Comparison of ENCODE assay signal across 1 cellular context in the genomic region with DNA sequence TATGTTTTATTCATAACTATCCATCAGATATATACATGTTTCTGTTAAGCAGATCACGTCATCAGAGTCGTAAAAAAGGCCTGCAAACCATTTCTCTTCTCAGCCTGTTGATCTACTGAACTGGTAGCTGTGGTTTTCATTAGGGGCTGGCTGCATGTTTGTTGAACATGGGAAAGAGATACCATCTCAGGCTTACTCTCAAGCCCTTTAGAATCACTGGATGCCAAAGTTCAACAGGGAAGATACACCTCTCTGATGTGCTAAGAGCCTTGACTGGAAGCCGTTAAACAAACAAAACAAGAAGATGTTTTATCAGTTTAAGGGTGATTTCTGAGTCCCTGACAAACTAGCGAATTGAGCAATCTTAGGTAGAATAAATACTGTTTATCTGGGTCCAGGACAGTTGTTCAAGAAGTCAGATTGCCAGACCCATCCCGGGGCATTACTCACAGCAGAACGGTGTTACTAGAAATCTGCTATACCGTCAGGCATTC.
A peak's percentile ranks its signal among the peaks of the same experiment; 100 is the strongest.
TF ChIP-seq lines count a peak whose summit lies in the region.

No MANE protein-coding gene starts in this region.

TF ChIP-seq in HepG2, 621 proteins besides CTCF, POLR2A, EP300 and RAD21 (continued from another document and continues in another):
- TF ChIP-seq, protein P1, sequence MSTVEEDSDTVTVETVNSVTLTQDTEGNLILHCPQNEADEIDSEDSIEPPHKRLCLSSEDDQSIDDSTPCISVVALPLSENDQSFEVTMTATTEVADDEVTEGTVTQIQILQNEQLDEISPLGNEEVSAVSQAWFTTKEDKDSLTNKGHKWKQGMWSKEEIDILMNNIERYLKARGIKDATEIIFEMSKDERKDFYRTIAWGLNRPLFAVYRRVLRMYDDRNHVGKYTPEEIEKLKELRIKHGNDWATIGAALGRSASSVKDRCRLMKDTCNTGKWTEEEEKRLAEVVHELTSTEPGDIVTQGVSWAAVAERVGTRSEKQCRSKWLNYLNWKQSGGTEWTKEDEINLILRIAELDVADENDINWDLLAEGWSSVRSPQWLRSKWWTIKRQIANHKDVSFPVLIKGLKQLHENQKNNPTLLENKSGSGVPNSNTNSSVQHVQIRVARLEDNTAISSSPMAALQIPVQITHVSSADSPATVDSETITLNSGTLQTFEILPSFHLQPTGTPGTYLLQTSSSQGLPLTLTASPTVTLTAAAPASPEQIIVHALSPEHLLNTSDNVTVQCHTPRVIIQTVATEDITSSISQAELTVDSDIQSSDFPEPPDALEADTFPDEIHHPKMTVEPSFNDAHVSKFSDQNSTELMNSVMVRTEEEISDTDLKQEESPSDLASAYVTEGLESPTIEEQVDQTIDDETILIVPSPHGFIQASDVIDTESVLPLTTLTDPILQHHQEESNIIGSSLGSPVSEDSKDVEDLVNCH (CRISPR knock-in tag; IDR thresholded peaks at IDR 0.05), result no peak
- TF ChIP-seq, protein P2, sequence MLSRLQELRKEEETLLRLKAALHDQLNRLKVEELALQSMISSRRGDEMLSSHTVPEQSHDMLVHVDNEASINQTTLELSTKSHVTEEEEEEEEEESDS (CRISPR knock-in tag; IDR thresholded peaks at IDR 0.05; ENCODE audit: borderline replicate concordance), result no peak
- no peak for TF ChIP-seq MED13 (CRISPR knock-in tag; IDR thresholded peaks at IDR 0.05)
- peak; percentile 94 for TF ChIP-seq ZNF703 (CRISPR knock-in tag; IDR thresholded peaks at IDR 0.05; ENCODE audit: borderline replicate concordance)
- TF ChIP-seq RELA (CRISPR knock-in tag; IDR thresholded peaks at IDR 0.05), result no peak
- 0 out of 2 replicates have a peak, but pooled peaks have one; percentile 34 for TF ChIP-seq JUNB (CRISPR knock-in tag; IDR thresholded peaks at IDR 0.05; ENCODE audit: borderline replicate concordance)
- TF ChIP-seq ZMYM4 (CRISPR knock-in tag; IDR thresholded peaks at IDR 0.05), result peak; percentile 64
- peak; percentile 97 for TF ChIP-seq BCL6 (CRISPR knock-in tag; IDR thresholded peaks at IDR 0.05)
- peak; percentile 38; the same call in 1 of the 2 replicates for TF ChIP-seq HOXA3 (CRISPR knock-in tag; IDR thresholded peaks at IDR 0.05)
- peak; percentile 98 for TF ChIP-seq HHEX (CRISPR knock-in tag; IDR thresholded peaks at IDR 0.05)
- TF ChIP-seq, protein P3, sequence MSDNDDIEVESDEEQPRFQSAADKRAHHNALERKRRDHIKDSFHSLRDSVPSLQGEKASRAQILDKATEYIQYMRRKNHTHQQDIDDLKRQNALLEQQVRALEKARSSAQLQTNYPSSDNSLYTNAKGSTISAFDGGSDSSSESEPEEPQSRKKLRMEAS (IDR thresholded peaks at IDR 0.05), result no peak
- TF ChIP-seq, protein P4, sequence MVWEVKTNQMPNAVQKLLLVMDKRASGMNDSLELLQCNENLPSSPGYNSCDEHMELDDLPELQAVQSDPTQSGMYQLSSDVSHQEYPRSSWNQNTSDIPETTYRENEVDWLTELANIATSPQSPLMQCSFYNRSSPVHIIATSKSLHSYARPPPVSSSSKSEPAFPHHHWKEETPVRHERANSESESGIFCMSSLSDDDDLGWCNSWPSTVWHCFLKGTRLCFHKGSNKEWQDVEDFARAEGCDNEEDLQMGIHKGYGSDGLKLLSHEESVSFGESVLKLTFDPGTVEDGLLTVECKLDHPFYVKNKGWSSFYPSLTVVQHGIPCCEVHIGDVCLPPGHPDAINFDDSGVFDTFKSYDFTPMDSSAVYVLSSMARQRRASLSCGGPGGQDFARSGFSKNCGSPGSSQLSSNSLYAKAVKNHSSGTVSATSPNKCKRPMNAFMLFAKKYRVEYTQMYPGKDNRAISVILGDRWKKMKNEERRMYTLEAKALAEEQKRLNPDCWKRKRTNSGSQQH (CRISPR knock-in tag; IDR thresholded peaks at IDR 0.05; ENCODE audit: low read depth), result no peak
- no peak for TF ChIP-seq TBL1XR1 (IDR thresholded peaks at IDR 0.05; ENCODE audit: borderline replicate concordance, low read length, partially characterized antibody)
- TF ChIP-seq MBNL3 (CRISPR knock-in tag; conservative IDR thresholded peaks at IDR 0.05), result no peak
- TF ChIP-seq ZNF136 (CRISPR knock-in tag; IDR thresholded peaks at IDR 0.05; ENCODE audit: low read depth), result no peak
- no peak for TF ChIP-seq ZNF83 (CRISPR knock-in tag; IDR thresholded peaks at IDR 0.05; ENCODE audit: borderline replicate concordance)
- peak; percentile 85 for TF ChIP-seq HNF4G (IDR thresholded peaks at IDR 0.05; ENCODE audit: borderline replicate concordance, low read depth, low read length)
- peak; percentile 78 for TF ChIP-seq HNF4G (CRISPR knock-in tag; IDR thresholded peaks at IDR 0.05; ENCODE audit: borderline replicate concordance, low read depth)
- TF ChIP-seq NKX3-1 (CRISPR knock-in tag; IDR thresholded peaks at IDR 0.05), result peak; percentile 76; the same call in 1 of the 2 replicates
- TF ChIP-seq NPAS2 (CRISPR knock-in tag; IDR thresholded peaks at IDR 0.05; ENCODE audit: borderline replicate concordance), result no peak
- peak; percentile 68 for TF ChIP-seq SIX1 (CRISPR knock-in tag; IDR thresholded peaks at IDR 0.05; ENCODE audit: borderline replicate concordance)
- no peak for TF ChIP-seq ZNF160 (CRISPR knock-in tag; IDR thresholded peaks at IDR 0.05)
- peak; percentile 96 for TF ChIP-seq ISL2 (CRISPR knock-in tag; IDR thresholded peaks at IDR 0.05)
- no peak for TF ChIP-seq SNAI1 (CRISPR knock-in tag; IDR thresholded peaks at IDR 0.05; ENCODE audit: borderline replicate concordance)
- no peak for TF ChIP-seq IKZF4 (CRISPR knock-in tag; IDR thresholded peaks at IDR 0.05; ENCODE audit: borderline replicate concordance, low read depth, not compliant biosample characterization)
- TF ChIP-seq, protein P5, sequence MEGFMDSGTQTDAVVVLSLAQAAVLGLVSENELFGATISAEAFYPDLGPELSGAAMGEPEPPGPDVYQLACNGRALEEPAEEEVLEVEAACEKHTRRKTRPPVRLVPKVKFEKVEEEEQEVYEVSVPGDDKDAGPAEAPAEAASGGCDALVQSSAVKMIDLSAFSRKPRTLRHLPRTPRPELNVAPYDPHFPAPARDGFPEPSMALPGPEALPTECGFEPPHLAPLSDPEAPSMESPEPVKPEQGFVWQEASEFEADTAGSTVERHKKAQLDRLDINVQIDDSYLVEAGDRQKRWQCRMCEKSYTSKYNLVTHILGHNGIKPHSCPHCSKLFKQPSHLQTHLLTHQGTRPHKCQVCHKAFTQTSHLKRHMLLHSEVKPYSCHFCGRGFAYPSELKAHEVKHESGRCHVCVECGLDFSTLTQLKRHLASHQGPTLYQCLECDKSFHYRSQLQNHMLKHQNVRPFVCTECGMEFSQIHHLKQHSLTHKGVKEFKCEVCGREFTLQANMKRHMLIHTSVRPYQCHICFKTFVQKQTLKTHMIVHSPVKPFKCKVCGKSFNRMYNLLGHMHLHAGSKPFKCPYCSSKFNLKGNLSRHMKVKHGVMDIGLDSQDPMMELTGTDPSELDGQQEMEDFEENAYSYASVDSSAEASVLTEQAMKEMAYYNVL (CRISPR knock-in tag; IDR thresholded peaks at IDR 0.05; ENCODE audit: borderline replicate concordance), result peak; percentile 72; the same call in 1 of the 2 replicates
- TF ChIP-seq TBX3 (IDR thresholded peaks at IDR 0.05; ENCODE audit: borderline replicate concordance), result peak; percentile 69; the same call in 1 of the 2 replicates
- no peak; the same call in 1 of the 2 replicates for TF ChIP-seq ZBTB21 (CRISPR knock-in tag; IDR thresholded peaks at IDR 0.05)
- TF ChIP-seq FOXK2 (IDR thresholded peaks at IDR 0.05), result no peak
- no peak for TF ChIP-seq SOX6 (IDR thresholded peaks at IDR 0.05)
- TF ChIP-seq SOX6 (CRISPR knock-in tag; IDR thresholded peaks at IDR 0.05), result peak; percentile 95
- no peak for TF ChIP-seq ZNF224 (CRISPR knock-in tag; IDR thresholded peaks at IDR 0.05)
- no peak for TF ChIP-seq NR1H2 (CRISPR knock-in tag; IDR thresholded peaks at IDR 0.05; ENCODE audit: borderline replicate concordance, low read depth)
- TF ChIP-seq, protein P6, sequence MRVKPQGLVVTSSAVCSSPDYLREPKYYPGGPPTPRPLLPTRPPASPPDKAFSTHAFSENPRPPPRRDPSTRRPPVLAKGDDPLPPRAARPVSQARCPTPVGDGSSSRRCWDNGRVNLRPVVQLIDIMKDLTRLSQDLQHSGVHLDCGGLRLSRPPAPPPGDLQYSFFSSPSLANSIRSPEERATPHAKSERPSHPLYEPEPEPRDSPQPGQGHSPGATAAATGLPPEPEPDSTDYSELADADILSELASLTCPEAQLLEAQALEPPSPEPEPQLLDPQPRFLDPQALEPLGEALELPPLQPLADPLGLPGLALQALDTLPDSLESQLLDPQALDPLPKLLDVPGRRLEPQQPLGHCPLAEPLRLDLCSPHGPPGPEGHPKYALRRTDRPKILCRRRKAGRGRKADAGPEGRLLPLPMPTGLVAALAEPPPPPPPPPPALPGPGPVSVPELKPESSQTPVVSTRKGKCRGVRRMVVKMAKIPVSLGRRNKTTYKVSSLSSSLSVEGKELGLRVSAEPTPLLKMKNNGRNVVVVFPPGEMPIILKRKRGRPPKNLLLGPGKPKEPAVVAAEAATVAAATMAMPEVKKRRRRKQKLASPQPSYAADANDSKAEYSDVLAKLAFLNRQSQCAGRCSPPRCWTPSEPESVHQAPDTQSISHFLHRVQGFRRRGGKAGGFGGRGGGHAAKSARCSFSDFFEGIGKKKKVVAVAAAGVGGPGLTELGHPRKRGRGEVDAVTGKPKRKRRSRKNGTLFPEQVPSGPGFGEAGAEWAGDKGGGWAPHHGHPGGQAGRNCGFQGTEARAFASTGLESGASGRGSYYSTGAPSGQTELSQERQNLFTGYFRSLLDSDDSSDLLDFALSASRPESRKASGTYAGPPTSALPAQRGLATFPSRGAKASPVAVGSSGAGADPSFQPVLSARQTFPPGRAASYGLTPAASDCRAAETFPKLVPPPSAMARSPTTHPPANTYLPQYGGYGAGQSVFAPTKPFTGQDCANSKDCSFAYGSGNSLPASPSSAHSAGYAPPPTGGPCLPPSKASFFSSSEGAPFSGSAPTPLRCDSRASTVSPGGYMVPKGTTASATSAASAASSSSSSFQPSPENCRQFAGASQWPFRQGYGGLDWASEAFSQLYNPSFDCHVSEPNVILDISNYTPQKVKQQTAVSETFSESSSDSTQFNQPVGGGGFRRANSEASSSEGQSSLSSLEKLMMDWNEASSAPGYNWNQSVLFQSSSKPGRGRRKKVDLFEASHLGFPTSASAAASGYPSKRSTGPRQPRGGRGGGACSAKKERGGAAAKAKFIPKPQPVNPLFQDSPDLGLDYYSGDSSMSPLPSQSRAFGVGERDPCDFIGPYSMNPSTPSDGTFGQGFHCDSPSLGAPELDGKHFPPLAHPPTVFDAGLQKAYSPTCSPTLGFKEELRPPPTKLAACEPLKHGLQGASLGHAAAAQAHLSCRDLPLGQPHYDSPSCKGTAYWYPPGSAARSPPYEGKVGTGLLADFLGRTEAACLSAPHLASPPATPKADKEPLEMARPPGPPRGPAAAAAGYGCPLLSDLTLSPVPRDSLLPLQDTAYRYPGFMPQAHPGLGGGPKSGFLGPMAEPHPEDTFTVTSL (CRISPR knock-in tag; IDR thresholded peaks at IDR 0.05; ENCODE audit: borderline replicate concordance), result peak; percentile 92; the same call in 1 of the 2 replicates
- TF ChIP-seq ASH2L (IDR thresholded peaks at IDR 0.05; ENCODE audit: insufficient read length, low read depth, low read length), result peak; percentile 32
- no peak for TF ChIP-seq ZNF274 (CRISPR knock-in tag; IDR thresholded peaks at IDR 0.05)
- TF ChIP-seq CREM (IDR thresholded peaks at IDR 0.05), result peak; percentile 83
- TF ChIP-seq CREM (CRISPR knock-in tag; IDR thresholded peaks at IDR 0.05), result no peak
- TF ChIP-seq ZNF234 (CRISPR knock-in tag; conservative IDR thresholded peaks at IDR 0.05), result no peak
- TF ChIP-seq RARA (CRISPR knock-in tag; IDR thresholded peaks at IDR 0.05), result peak; percentile 92
- TF ChIP-seq, protein P7, sequence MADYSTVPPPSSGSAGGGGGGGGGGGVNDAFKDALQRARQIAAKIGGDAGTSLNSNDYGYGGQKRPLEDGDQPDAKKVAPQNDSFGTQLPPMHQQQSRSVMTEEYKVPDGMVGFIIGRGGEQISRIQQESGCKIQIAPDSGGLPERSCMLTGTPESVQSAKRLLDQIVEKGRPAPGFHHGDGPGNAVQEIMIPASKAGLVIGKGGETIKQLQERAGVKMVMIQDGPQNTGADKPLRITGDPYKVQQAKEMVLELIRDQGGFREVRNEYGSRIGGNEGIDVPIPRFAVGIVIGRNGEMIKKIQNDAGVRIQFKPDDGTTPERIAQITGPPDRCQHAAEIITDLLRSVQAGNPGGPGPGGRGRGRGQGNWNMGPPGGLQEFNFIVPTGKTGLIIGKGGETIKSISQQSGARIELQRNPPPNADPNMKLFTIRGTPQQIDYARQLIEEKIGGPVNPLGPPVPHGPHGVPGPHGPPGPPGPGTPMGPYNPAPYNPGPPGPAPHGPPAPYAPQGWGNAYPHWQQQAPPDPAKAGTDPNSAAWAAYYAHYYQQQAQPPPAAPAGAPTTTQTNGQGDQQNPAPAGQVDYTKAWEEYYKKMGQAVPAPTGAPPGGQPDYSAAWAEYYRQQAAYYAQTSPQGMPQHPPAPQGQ (CRISPR knock-in tag; IDR thresholded peaks at IDR 0.05; ENCODE audit: borderline replicate concordance), result no peak
- TF ChIP-seq, protein P8, sequence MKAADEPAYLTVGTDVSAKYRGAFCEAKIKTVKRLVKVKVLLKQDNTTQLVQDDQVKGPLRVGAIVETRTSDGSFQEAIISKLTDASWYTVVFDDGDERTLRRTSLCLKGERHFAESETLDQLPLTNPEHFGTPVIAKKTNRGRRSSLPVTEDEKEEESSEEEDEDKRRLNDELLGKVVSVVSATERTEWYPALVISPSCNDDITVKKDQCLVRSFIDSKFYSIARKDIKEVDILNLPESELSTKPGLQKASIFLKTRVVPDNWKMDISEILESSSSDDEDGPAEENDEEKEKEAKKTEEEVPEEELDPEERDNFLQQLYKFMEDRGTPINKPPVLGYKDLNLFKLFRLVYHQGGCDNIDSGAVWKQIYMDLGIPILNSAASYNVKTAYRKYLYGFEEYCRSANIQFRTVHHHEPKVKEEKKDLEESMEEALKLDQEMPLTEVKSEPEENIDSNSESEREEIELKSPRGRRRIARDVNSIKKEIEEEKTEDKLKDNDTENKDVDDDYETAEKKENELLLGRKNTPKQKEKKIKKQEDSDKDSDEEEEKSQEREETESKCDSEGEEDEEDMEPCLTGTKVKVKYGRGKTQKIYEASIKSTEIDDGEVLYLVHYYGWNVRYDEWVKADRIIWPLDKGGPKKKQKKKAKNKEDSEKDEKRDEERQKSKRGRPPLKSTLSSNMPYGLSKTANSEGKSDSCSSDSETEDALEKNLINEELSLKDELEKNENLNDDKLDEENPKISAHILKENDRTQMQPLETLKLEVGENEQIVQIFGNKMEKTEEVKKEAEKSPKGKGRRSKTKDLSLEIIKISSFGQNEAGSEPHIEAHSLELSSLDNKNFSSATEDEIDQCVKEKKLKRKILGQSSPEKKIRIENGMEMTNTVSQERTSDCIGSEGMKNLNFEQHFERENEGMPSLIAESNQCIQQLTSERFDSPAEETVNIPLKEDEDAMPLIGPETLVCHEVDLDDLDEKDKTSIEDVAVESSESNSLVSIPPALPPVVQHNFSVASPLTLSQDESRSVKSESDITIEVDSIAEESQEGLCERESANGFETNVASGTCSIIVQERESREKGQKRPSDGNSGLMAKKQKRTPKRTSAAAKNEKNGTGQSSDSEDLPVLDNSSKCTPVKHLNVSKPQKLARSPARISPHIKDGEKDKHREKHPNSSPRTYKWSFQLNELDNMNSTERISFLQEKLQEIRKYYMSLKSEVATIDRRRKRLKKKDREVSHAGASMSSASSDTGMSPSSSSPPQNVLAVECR (CRISPR knock-in tag; IDR thresholded peaks at IDR 0.05; ENCODE audit: borderline replicate concordance), result peak; percentile 35; the same call in 1 of the 2 replicates
- no peak for TF ChIP-seq ZNF788 (CRISPR knock-in tag; IDR thresholded peaks at IDR 0.05; ENCODE audit: borderline replicate concordance)
- TF ChIP-seq STAT5B (CRISPR knock-in tag; IDR thresholded peaks at IDR 0.05), result no peak
- peak; percentile 87 for TF ChIP-seq TARDBP (CRISPR knock-in tag; IDR thresholded peaks at IDR 0.05)
